1 cellular context compared by ENCODE assay signal in the genomic region with DNA sequence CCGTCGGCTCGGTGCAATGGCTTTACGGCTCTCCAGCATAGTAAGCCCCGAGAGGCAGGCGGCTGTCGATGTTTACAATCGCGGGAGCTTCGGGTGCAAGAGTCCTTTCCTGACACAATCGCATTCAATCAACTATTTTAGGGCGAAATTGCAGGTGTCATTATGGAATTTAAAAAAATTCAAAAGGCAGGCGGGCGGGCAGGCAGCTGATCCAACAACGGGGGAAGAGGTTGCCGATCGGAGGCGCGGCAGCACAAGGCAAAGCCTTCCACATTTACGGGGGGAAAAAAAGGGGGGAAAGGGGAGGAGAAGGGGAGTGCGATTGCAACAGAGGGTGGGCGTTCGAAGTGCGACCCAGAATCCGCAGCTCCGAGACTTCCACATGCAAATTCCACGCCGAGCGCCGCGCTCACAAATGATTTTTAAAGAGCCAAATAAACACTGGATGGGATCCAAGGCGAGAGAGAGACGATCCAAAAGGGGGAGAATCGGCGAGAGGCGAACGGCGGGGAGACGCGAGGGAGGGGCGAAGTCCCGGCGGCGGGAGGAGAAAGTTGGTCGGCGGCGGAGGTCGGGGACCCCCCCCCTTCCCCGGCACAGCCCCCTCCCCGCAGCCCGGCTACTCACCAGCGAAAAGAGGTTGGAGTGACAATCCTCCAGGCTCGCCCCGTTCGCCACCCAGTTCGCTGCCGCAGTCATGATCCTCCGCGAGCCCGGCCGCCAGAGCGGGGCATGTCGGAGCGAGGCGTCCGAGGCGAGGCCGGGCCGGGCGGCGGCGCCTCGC.
TF ChIP-seq lines count a peak whose summit lies in the region.

No MANE protein-coding gene starts in this region.

TF ChIP-seq in H1, 55 proteins besides CTCF, POLR2A, EP300 and RAD21:
- TF ChIP-seq ASH2L (IDR thresholded peaks at IDR 0.05; ENCODE audit: low read length) = peak; percentile 85
- TF ChIP-seq CTBP2 (IDR thresholded peaks at IDR 0.05; ENCODE audit: borderline replicate concordance, insufficient read depth, insufficient read length, low read length) = no peak
- TF ChIP-seq RBBP5 (IDR thresholded peaks at IDR 0.05; ENCODE audit: borderline replicate concordance, low read depth, low read length) = peak; percentile 95
- no peak for TF ChIP-seq CHD1 (IDR thresholded peaks at IDR 0.05; ENCODE audit: low read depth, low read length)
- TF ChIP-seq POLR2AphosphoS5 (IDR thresholded peaks at IDR 0.05; ENCODE audit: low read depth, low read length) = no peak
- no peak for TF ChIP-seq JUND (IDR thresholded peaks at IDR 0.05; ENCODE audit: low read length)
- 0 out of 2 replicates have a peak, but pooled peaks have one; percentile 25 for TF ChIP-seq PHF8 (conservative IDR thresholded peaks at IDR 0.05; ENCODE audit: low read depth, low read length)
- no peak for TF ChIP-seq SP2 (IDR thresholded peaks at IDR 0.05; ENCODE audit: low read length)
- TF ChIP-seq, protein P1, sequence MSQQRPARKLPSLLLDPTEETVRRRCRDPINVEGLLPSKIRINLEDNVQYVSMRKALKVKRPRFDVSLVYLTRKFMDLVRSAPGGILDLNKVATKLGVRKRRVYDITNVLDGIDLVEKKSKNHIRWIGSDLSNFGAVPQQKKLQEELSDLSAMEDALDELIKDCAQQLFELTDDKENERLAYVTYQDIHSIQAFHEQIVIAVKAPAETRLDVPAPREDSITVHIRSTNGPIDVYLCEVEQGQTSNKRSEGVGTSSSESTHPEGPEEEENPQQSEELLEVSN (IDR thresholded peaks at IDR 0.05) = 0 out of 2 replicates have a peak, but pooled peaks have one; percentile 37
- TF ChIP-seq SIN3A (conservative IDR thresholded peaks at IDR 0.05 in 1 of 2, IDR thresholded peaks at IDR 0.05 in 1 of 2; ENCODE audit: low read depth in 1 of 2, low read length in 2 of 2) = 0 out of 4 replicates have a peak, but pooled peaks have one; percentile 18 to 65
- TF ChIP-seq CEBPB (IDR thresholded peaks at IDR 0.05; ENCODE audit: low read depth, low read length) = peak; percentile 69
- peak; percentile 32 for TF ChIP-seq KDM4A (IDR thresholded peaks at IDR 0.05; ENCODE audit: low read depth, low read length, severe bottlenecking)
